9 cellular contexts compared by ENCODE assay signal in genomic region chr10:122019414-122019975, GRCh38. TPM values are rescaled to one million over a fixed set of nuclear protein-coding genes. Genes with fewer than 3 reads are reported as not detected.
DNase-seq lines count a peak whose midpoint lies in the region; ATAC-seq and TF ChIP-seq lines count a peak whose summit lies in the region.
"Had no signal": no experiment of that assay in that cellular context is flagged by ENCODE, and none has a peak within 500 bp of the region (broad histone marks: within the 10 kb centered on the region; RNA-seq: fewer than 3 reads in every experiment).

No MANE protein-coding gene starts in this region.

- H3K27me3 Mint-ChIP-seq in stimulated activated memory B cell treated with anti-CD40 and anti-IgM and Interleukin-4, amounts not matched to agents 10 μg/mL and 1 μg/mL and 100 μg/mL, for 72 hours: peaks cover 5% of the 10 kb centered on the region

- TF ChIP-seq RAD21 in liver (IDR thresholded peaks at IDR 0.05): peak in 1 of 2 donors; percentile 43

- TF ChIP-seq EP300 in transverse colon (IDR thresholded peaks at IDR 0.05; ENCODE audit: low read depth): no peak

- in situ Hi-C loops in transverse colon (cut with MboI; ENCODE audit: low pct_ligation_motif_present in 1 of 4, low pct_unique_long_range_greater_than_20kb in 1 of 4, low sequenced_read_pairs in 3 of 4): no loop called here

- no peak overlapping the region for H3K4me3 Mint-ChIP-seq in stimulated activated memory B cell treated with anti-CD40 and anti-IgM and Interleukin-4, amounts not matched to agents 10 μg/mL and 1 μg/mL and 100 μg/mL, for 72 hours
- H3K4me3 Mint-ChIP-seq: memory B cell had no signal

- H3K4me1 Mint-ChIP-seq in stimulated activated memory B cell treated with anti-CD40 and anti-IgM and Interleukin-4, amounts not matched to agents 10 μg/mL and 1 μg/mL and 100 μg/mL, for 72 hours: no peaks in the 10 kb centered on the region
- H3K4me1 Mint-ChIP-seq: memory B cell had no signal

- no peak for TF ChIP-seq POLR2A in breast epithelium (IDR thresholded peaks at IDR 0.05)
- peak; percentile 91 for TF ChIP-seq POLR2A in transverse colon (IDR thresholded peaks at IDR 0.05)

- peak overlapping the region in 1 of 2 donors; percentile 67 for H3K9ac ChIP-seq in liver (ENCODE audit: low read depth in 1 of 2, low read length in 2 of 2)

- intact Hi-C loops in breast epithelium (cut with DNase I; ENCODE audit: low total_unique reads) (no loop called here), transverse colon (cut with DNase I; ENCODE audit: low total_unique reads) (no loop called here)

- peaks cover 3% of the 10 kb centered on the region for H3K9me3 Mint-ChIP-seq in stimulated activated memory B cell treated with anti-CD40 and anti-IgM and Interleukin-4, amounts not matched to agents 10 μg/mL and 1 μg/mL and 100 μg/mL, for 72 hours

- peaks cover 0 to 3% of the 10 kb centered on the region in 2 donors for H3K4me1 ChIP-seq in breast epithelium
- peaks cover 0 to 7% (median 6%) of the 10 kb centered on the region in 4 donors for H3K4me1 ChIP-seq in liver (ENCODE audit: control insufficient read depth in 4 of 4, insufficient read depth in 4 of 4, low read length in 3 of 4)
- peaks cover 0 to 32% (median 26%) of the 10 kb centered on the region in 4 donors for H3K4me1 ChIP-seq in transverse colon

- H3K27ac ChIP-seq in breast epithelium: peak overlapping the region; percentile 80 to 84
- peak overlapping the region; percentile 52 to 86 for H3K27ac ChIP-seq in liver (ENCODE audit: low read depth in 1 of 2, low read length in 2 of 2)
- peak overlapping the region; percentile 84 to 92 (median 86) for H3K27ac ChIP-seq in transverse colon

- no peaks in the 10 kb centered on the region for H3K36me3 Mint-ChIP-seq in stimulated activated memory B cell treated with anti-CD40 and anti-IgM and Interleukin-4, amounts not matched to agents 10 μg/mL and 1 μg/mL and 100 μg/mL, for 72 hours
- H3K36me3 Mint-ChIP-seq: memory B cell had no signal

- no peaks in the 10 kb centered on the region for H3K9me3 ChIP-seq in breast epithelium
- no peaks in the 10 kb centered on the region for H3K9me3 ChIP-seq in liver (ENCODE audit: control insufficient read depth in 4 of 4, low read length in 3 of 4)
- H3K9me3 ChIP-seq in transverse colon: no peaks in the 10 kb centered on the region

- 41% methylated on average over 24 of the region's 24 CpGs for WGBS in liver
- WGBS in transverse colon (ENCODE audit: low coverage in 1 of 2), 2 donors: 45% methylated on average over 24 of the region's 24 CpGs; no CpG with 5 or more reads in 1 of the 2 donors

- no peak for ATAC-seq in HG03196 (IDR thresholded peaks at IDR 0.05; ENCODE audit: unreplicated experiment)
- no peak for ATAC-seq in stimulated activated memory B cell treated with anti-CD40 and anti-IgM and Interleukin-4, amounts not matched to agents 10 μg/mL and 1 μg/mL and 100 μg/mL, for 72 hours

- H3K4me3 ChIP-seq in breast epithelium: peak overlapping the region in 2 of 3 donors; percentile 39 to 55
- peak overlapping the region in 2 of 3 donors; percentile 19 to 53 for H3K4me3 ChIP-seq in liver (ENCODE audit: low read depth in 1 of 3, low read length in 3 of 3)
- H3K4me3 ChIP-seq in transverse colon: peak overlapping the region in 3 of 4 donors; percentile 17 to 43 (median 32)

- H3K36me3 ChIP-seq in breast epithelium: no peaks in the 10 kb centered on the region
- no peaks in the 10 kb centered on the region for H3K36me3 ChIP-seq in liver (ENCODE audit: control insufficient read depth in 4 of 4, insufficient read depth in 3 of 4, low read depth in 1 of 4, low read length in 3 of 4)
- no peaks in the 10 kb centered on the region for H3K36me3 ChIP-seq in transverse colon

- DNase-seq in NCI-H1417 (lab: John Stamatoyannopoulos, UW) (peak; percentile 27 to 64 (median 29)), NCI-H1417 treated with DMSO at 0.1 percent for 48 hours (lab: John Stamatoyannopoulos, UW) (no peak), breast epithelium (ENCODE audit: low spot score in 2 of 2) (peak; percentile 65 to 67), transverse colon (peak; percentile 89), OCI-M2 (lab: John Stamatoyannopoulos, UW; ENCODE audit: unreplicated experiment) (no peak)

- TF ChIP-seq CTCF in breast epithelium (IDR thresholded peaks at IDR 0.05): no peak
- no peak for TF ChIP-seq CTCF in liver (IDR thresholded peaks at IDR 0.05; ENCODE audit: low read depth, low read length, missing input control)
- no peak for TF ChIP-seq CTCF in transverse colon (IDR thresholded peaks at IDR 0.05)

- H3K27me3 ChIP-seq in breast epithelium (no peaks in the 10 kb centered on the region), liver (ENCODE audit: control insufficient read depth in 4 of 4, insufficient read depth in 4 of 4, low read length in 3 of 4) (no peaks in the 10 kb centered on the region), transverse colon (no peaks in the 10 kb centered on the region)

- H3K27ac Mint-ChIP-seq in stimulated activated memory B cell treated with anti-CD40 and anti-IgM and Interleukin-4, amounts not matched to agents 10 μg/mL and 1 μg/mL and 100 μg/mL, for 72 hours: no peak overlapping the region
- H3K27ac Mint-ChIP-seq: memory B cell had no signal

TF ChIP-seq in liver, 16 proteins besides CTCF, POLR2A, EP300 and RAD21:
- TF ChIP-seq FOXA2 (IDR thresholded peaks at IDR 0.05): no peak
- no peak for TF ChIP-seq FOXA1 (IDR thresholded peaks at IDR 0.05)
- TF ChIP-seq REST (IDR thresholded peaks at IDR 0.05): no peak
- TF ChIP-seq HNF4G (IDR thresholded peaks at IDR 0.05): no peak
- peak; percentile 39 to 40 for TF ChIP-seq HNF4A (conservative IDR thresholded peaks at IDR 0.05)
- TF ChIP-seq NR2F2 (IDR thresholded peaks at IDR 0.05): no peak
- peak in 1 of 2 donors; percentile 17 for TF ChIP-seq JUND (IDR thresholded peaks at IDR 0.05)
- TF ChIP-seq YY1 (IDR thresholded peaks at IDR 0.05): no peak
- TF ChIP-seq SP1 (IDR thresholded peaks at IDR 0.05): peak; percentile 44
- no peak for TF ChIP-seq GABPA (IDR thresholded peaks at IDR 0.05 in 1 of 2, conservative IDR thresholded peaks at IDR 0.05 in 1 of 2)
- no peak for TF ChIP-seq MAX (IDR thresholded peaks at IDR 0.05)
- peak; percentile 40 for TF ChIP-seq TAF1 (conservative IDR thresholded peaks at IDR 0.05)
- TF ChIP-seq ATF3 (IDR thresholded peaks at IDR 0.05): peak; percentile 61
- no peak for TF ChIP-seq EGR1 (IDR thresholded peaks at IDR 0.05; ENCODE audit: low read depth in 2 of 2)
- TF ChIP-seq RXRA (IDR thresholded peaks at IDR 0.05): peak in 1 of 2 donors; percentile 14

RNA-seq across cellular contexts. Expression of gene TACC2, which starts 30.5 kb away (rescaled TPM):
- total RNA-seq in breast epithelium (10 to 100 TPM; 26.1 to 30.5 (median 28.5) TPM), liver (1 to 10 TPM; 1.5 to 8.9 TPM), transverse colon (100 to 1,000 TPM in 2 of 4 donors, 10 to 100 TPM in 2; 65.9 to 178 (median 101) TPM)
- polyA plus RNA-seq in liver: 1 to 10 TPM; 6.7 to 9.1 TPM

RNA-seq across cellular contexts. Expression of gene NSMCE4A, which starts 44.5 kb away (rescaled TPM):
- total RNA-seq in breast epithelium (100 to 1,000 TPM in 2 of 3 donors, 10 to 100 TPM in 1; 72.2 to 120 (median 119) TPM), liver (10 to 100 TPM; 16.8 to 44.0 TPM), transverse colon (100 to 1,000 TPM in 2 of 4 donors, 10 to 100 TPM in 2; 71.1 to 152 (median 92.7) TPM)
- polyA plus RNA-seq in liver: 10 to 100 TPM; 17.6 to 46.5 TPM

Comparison
In these comparisons a context has a peak if more than half of its experiments do, and no peak if none do; other contexts are left out.
1. DNase-seq: peak in NCI-H1417 (3 of 3), breast epithelium (2 of 2) and transverse colon (single experiment); none in NCI-H1417 treated with DMSO at 0.1 percent for 48 hours (single experiment) and OCI-M2 (single experiment).
2. Peak in every context shown above with its lines, with median percentiles within 50 percentile points of each other: H3K27ac ChIP-seq and H3K4me3 ChIP-seq.